Comparison of ENCODE assay signal across 18 cellular contexts in the genomic region with DNA sequence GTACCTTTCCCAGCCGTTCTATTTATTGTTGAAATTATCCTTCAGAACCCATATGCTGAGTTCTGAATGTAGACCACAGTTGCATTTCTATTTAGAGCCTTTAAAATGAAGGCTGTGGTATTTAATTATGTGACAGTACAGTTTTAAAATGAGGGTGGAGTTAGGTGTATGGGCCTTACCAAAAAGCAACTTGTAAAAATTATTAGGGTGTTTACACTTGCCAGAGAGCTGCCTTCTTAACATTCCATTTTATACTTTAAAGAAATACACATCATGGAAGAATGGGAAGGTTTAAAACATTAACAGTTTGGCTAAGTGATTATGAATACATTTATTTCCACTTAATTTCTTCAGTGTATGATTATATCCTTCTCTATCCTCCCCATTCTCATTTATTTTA.
A peak's percentile ranks its signal among the peaks of the same experiment; 100 is the strongest.
DNase-seq lines count a peak whose midpoint lies in the region; ATAC-seq, FAIRE-seq and TF ChIP-seq lines count a peak whose summit lies in the region.
"Had no signal": no experiment of that assay in that cellular context is flagged by ENCODE, and none has a peak within 500 bp of the region (broad histone marks: within the 10 kb centered on the region; RNA-seq: fewer than 3 reads in every experiment).

No MANE protein-coding gene starts in this region.

- peaks cover 0 to 13% of the 10 kb centered on the region in 2 donors for H3K4me1 ChIP-seq in left lung
- peaks cover 3 to 14% of the 10 kb centered on the region in 2 donors for H3K4me1 ChIP-seq in neuronal stem cell (ENCODE audit: control insufficient read depth in 2 of 2, insufficient read depth in 1 of 2, low read depth in 1 of 2, low read length in 2 of 2)
- H3K4me1 ChIP-seq: Caco-2 had no signal

- no peak overlapping the region for H2BK5ac ChIP-seq in neuronal stem cell (ENCODE audit: low read length)

- no peak overlapping the region for H3K4ac ChIP-seq in neuronal stem cell (ENCODE audit: low read length)

- no peak overlapping the region for H3K18ac ChIP-seq in neuronal stem cell (ENCODE audit: low read length)

- no peak overlapping the region for H3K23ac ChIP-seq in neuronal stem cell (ENCODE audit: low read depth, low read length, poor library complexity)

- H4K91ac ChIP-seq in neuronal stem cell (ENCODE audit: low read depth, low read length, poor library complexity) = no peak overlapping the region

- DNase-seq in D721Med (ENCODE audit: insufficient read length, low spot score) = no peak
- no peak for DNase-seq in left lung
- no peak for DNase-seq in DMS114 treated with DMSO at 0.1 percent for 48 hours (lab: John Stamatoyannopoulos, UW; ENCODE audit: unreplicated experiment)
- DNase-seq in neuronal stem cell (ENCODE audit: low spot score) = no peak
- DNase-seq in activated CD4-positive, alpha-beta T cell treated with anti-CD3 and anti-CD28 coated beads, Interleukin-2, amount 50 U/mL, for 4 hours = no peak
- DNase-seq: 8988T; AML-193; Caco-2; Calu3; CD4-positive, alpha-beta T cell; CD8-positive, alpha-beta T cell; DMS 273 treated with DMSO at 0.1 percent for 48 hours; DMS79 treated with DMSO at 0.1 percent for 48 hours; GF-D8 had no signal

- H3K4me3 ChIP-seq in left lung (no peak overlapping the region), neuronal stem cell (ENCODE audit: low read length in 2 of 2) (no peak overlapping the region)
- H3K4me3 ChIP-seq: BLaER1 treated with 17β-estradiol and CSF1 and Interleukin-3, amounts not matched to agents 10 nM and 100 nM had no signal

- intact Hi-C loops in left lung (cut with DNase I) = no loop called here

- no peak overlapping the region for H2BK120ac ChIP-seq in neuronal stem cell (ENCODE audit: low read depth, low read length)

- no peak overlapping the region for H2BK12ac ChIP-seq in neuronal stem cell (ENCODE audit: low read length)

- H3K36me3 ChIP-seq in left lung = no peaks in the 10 kb centered on the region
- H3K36me3 ChIP-seq in neuronal stem cell (replicated peaks in 1 of 2; ENCODE audit: control insufficient read depth in 2 of 2, insufficient read depth in 2 of 2, low read length in 2 of 2) = peaks cover 0 to 1% of the 10 kb centered on the region in 2 donors
- H3K36me3 ChIP-seq: BLaER1 treated with 17β-estradiol and CSF1 and Interleukin-3, amounts not matched to agents 10 nM and 100 nM had no signal

- peak; percentile 71 for FAIRE-seq in D721Med (lab: Jason Lieb, UNC)
- FAIRE-seq: GM12891, GM19239 had no signal

- H3K9me3 ChIP-seq in left lung (no peaks in the 10 kb centered on the region), neuronal stem cell (replicated peaks in 1 of 2; ENCODE audit: control insufficient read depth in 2 of 2, insufficient read depth in 1 of 2, low read depth in 1 of 2, low read length in 2 of 2) (no peaks in the 10 kb centered on the region)
- H3K9me3 ChIP-seq: BLaER1 treated with 17β-estradiol and CSF1 and Interleukin-3, amounts not matched to agents 10 nM and 100 nM; Caco-2 had no signal

- no peak for TF ChIP-seq CTCF in D721Med (IDR thresholded peaks at IDR 0.05; ENCODE audit: insufficient read depth, missing control alignments)
- no peak for TF ChIP-seq CTCF in left lung (IDR thresholded peaks at IDR 0.05)

- no peak overlapping the region for H4K8ac ChIP-seq in neuronal stem cell (ENCODE audit: low read depth, low read length)

- H3K27ac ChIP-seq in left lung = no peak overlapping the region
- no peak overlapping the region for H3K27ac ChIP-seq in neuronal stem cell (replicated peaks; ENCODE audit: low read length)
- H3K27ac ChIP-seq: BLaER1 treated with 17β-estradiol and CSF1 and Interleukin-3, amounts not matched to agents 10 nM and 100 nM; C4-2B had no signal

- H3K4me2 ChIP-seq in neuronal stem cell (ENCODE audit: insufficient read depth, low read length, poor library complexity, severe bottlenecking) = no peak overlapping the region
- H3K4me2 ChIP-seq: BLaER1 treated with 17β-estradiol and CSF1 and Interleukin-3, amounts not matched to agents 10 nM and 100 nM had no signal

- no peaks in the 10 kb centered on the region for H3K79me1 ChIP-seq in neuronal stem cell (ENCODE audit: low read depth, low read length)

- WGBS in neuronal stem cell (ENCODE audit: extremely low coverage in 2 of 2, insufficient read length in 2 of 2, insufficient replicate concordance in 1 of 2), 2 donors = no CpG with 5 or more reads among the region's 1 CpG

- no peaks in the 10 kb centered on the region for H3K27me3 ChIP-seq in left lung
- H3K27me3 ChIP-seq in neuronal stem cell (ENCODE audit: control insufficient read depth in 3 of 3, insufficient read depth in 3 of 3, low read depth in 1 of 3, low read length in 3 of 3) = no peaks in the 10 kb centered on the region
- H3K27me3 ChIP-seq: BLaER1 treated with 17β-estradiol and CSF1 and Interleukin-3, amounts not matched to agents 10 nM and 100 nM had no signal

- no peak overlapping the region for H3K9ac ChIP-seq in neuronal stem cell (ENCODE audit: low read depth, low read length, poor library complexity)
- H3K9ac ChIP-seq: BLaER1 treated with 17β-estradiol and CSF1 and Interleukin-3, amounts not matched to agents 10 nM and 100 nM had no signal

- no peak overlapping the region for H2AFZ ChIP-seq in neuronal stem cell (ENCODE audit: low read length)

- H2AK5ac ChIP-seq in neuronal stem cell (ENCODE audit: low read depth, low read length) = no peak overlapping the region

- no peak overlapping the region for H2BK15ac ChIP-seq in neuronal stem cell (ENCODE audit: low read length)

- ATAC-seq in left lung = peak; percentile 61
- ATAC-seq: CD8-positive, alpha-beta T cell had no signal

- no peak overlapping the region for H3K14ac ChIP-seq in neuronal stem cell (ENCODE audit: low read length)
